1 cellular context compared by ENCODE assay signal in the genomic region with DNA sequence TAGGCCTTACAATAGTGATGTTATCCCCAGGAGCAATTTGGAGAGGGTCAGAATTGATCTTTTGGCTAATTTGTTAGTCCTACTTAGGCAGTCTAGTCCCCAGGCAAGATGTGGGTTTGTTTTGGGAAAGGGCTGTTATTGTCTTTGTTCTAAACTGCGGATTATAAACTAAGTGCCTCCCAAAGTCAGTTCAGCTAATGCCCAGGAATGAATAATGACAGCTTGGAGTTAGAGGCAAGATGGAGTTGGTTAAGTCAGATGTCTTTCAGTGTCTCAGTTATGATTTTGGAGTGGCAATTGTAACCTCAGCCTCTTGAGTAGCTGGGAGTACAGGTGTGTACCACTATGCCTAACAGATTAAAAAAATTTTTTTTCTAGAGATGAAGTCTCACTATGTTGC.
TF ChIP-seq lines count a peak whose summit lies in the region.

No MANE protein-coding gene starts in this region.

TF ChIP-seq in HCT116, 20 proteins besides CTCF, POLR2A, EP300 and RAD21 (continued from another document):
- TF ChIP-seq EZH2phosphoT487 (IDR thresholded peaks at IDR 0.05; ENCODE audit: borderline replicate concordance) (no peak), TCF7L2 (IDR thresholded peaks at IDR 0.05; ENCODE audit: borderline replicate concordance, extremely low read depth, insufficient read depth, insufficient read length) (no peak), EZH2 (IDR thresholded peaks at IDR 0.05) (no peak)
